ENCODE assay signal across 25 cellular contexts in genomic region chr1:204821476-204821875, GRCh38. TPM values are rescaled to one million over a fixed set of nuclear protein-coding genes. Genes with fewer than 3 reads are reported as not detected.
DNase-seq lines count a peak whose midpoint lies in the region; ATAC-seq, FAIRE-seq and TF ChIP-seq lines count a peak whose summit lies in the region.
"Had no signal": no experiment of that assay in that cellular context is flagged by ENCODE, and none has a peak within 500 bp of the region (broad histone marks: within the 10 kb centered on the region; RNA-seq: fewer than 3 reads in every experiment).

No MANE protein-coding gene starts in this region.

- WGBS in pancreas, 2 donors: 43 to 50% methylated on average over 5 of the region's 5 CpGs

- H3K36me3 ChIP-seq in ascending aorta: no peaks in the 10 kb centered on the region
- no peaks in the 10 kb centered on the region for H3K36me3 ChIP-seq in pancreas
- H3K36me3 ChIP-seq: BLaER1, MG63, stomach had no signal

- intact Hi-C loops in ascending aorta (cut with DNase I) (no loop called here), pancreas (cut with DNase I) (no loop called here)

- H3K9me3 ChIP-seq in ascending aorta (no peaks in the 10 kb centered on the region), pancreas (no peaks in the 10 kb centered on the region)
- H3K9me3 ChIP-seq: BLaER1, MG63, stomach had no signal

- ATAC-seq in pancreas (peak in 3 of 4 donors; percentile 15 to 49 (median 46)), GM18498 (IDR thresholded peaks at IDR 0.05; ENCODE audit: unreplicated experiment) (no peak)
- ATAC-seq: activated CD8-positive, alpha-beta T cell treated with anti-CD3 and anti-CD28 coated beads, Interleukin-2, amount 10 ng/mL, durations not matched to agents 7 days and 5 days; activated naive CD4-positive, alpha-beta T cell treated with anti-CD3 and anti-CD28 coated beads, Interleukin-2, amount 50 U/mL, for 72 hours had no signal

- H3K27ac ChIP-seq in 22Rv1 (peak overlapping the region; percentile 50), ascending aorta (peak overlapping the region; percentile 13 to 18), pancreas (no peak overlapping the region)
- H3K27ac ChIP-seq: BLaER1, RWPE1 had no signal

- FAIRE-seq in pancreas (lab: Jason Lieb, UNC): peak; percentile 78
- FAIRE-seq: G401.6, small intestine had no signal

- DNase-seq in ascending aorta (ENCODE audit: low spot score in 2 of 2): no peak
- DNase-seq in fibroblast of the aortic adventitia (ENCODE audit: low read depth): peak; percentile 43
- no peak for DNase-seq in pancreas
- no peak for DNase-seq in NCI-H82 (lab: John Stamatoyannopoulos, UW)
- no peak for DNase-seq in stimulated activated naive CD4-positive, alpha-beta T cell (lab: John Stamatoyannopoulos, UW)
- DNase-seq: activated CD8-positive, alpha-beta T cell treated with anti-CD3 and anti-CD28 coated beads, Interleukin-2, amount 10 ng/mL, durations not matched to agents 7 days and 5 days; caudate nucleus; H9; MG63; naive B cell; NCI-H1436; NCI-H345; occipital lobe; small intestine; stimulated activated CD4-positive, alpha-beta T cell treated with anti-CD3 and anti-CD28 coated beads, Interleukin-1b, Interleukin-23, amount 100 ng/mL, for 48 hours; stimulated activated CD8-positive, alpha-beta memory T cell treated with anti-CD3 and anti-CD28 coated beads, Interleukin-4, amount 100 ng/mL, for 48 hours; stomach; trophoblast cell had no signal

- H3K4me1 ChIP-seq in ascending aorta (peaks cover 7 to 34% of the 10 kb centered on the region in 2 donors), pancreas (peaks cover 0 to 7% (median 0%) of the 10 kb centered on the region in 3 donors)
- H3K4me1 ChIP-seq: BLaER1 had no signal

- no peak overlapping the region for H3K4me3 ChIP-seq in ascending aorta
- H3K4me3 ChIP-seq in fibroblast of the aortic adventitia (ENCODE audit: low read depth, low read length): no peak overlapping the region
- no peak overlapping the region for H3K4me3 ChIP-seq in pancreas
- H3K4me3 ChIP-seq: BLaER1, MG63, stomach had no signal

- TF ChIP-seq CTCF in 22Rv1 (IDR thresholded peaks at IDR 0.05): no peak
- no peak for TF ChIP-seq CTCF in ascending aorta (IDR thresholded peaks at IDR 0.05)
- no peak for TF ChIP-seq CTCF in fibroblast of the aortic adventitia (IDR thresholded peaks at IDR 0.05; ENCODE audit: insufficient read depth, low read length)
- no peak for TF ChIP-seq CTCF in pancreas (IDR thresholded peaks at IDR 0.05)

- H3K27me3 ChIP-seq in ascending aorta (no peaks in the 10 kb centered on the region), pancreas (no peaks in the 10 kb centered on the region)
- H3K27me3 ChIP-seq: BLaER1 had no signal

RNA-seq across cellular contexts. Expression of gene NFASC, which starts 49.2 kb away (rescaled TPM):
- total RNA-seq in ascending aorta: 44.0 TPM
- total RNA-seq in fibroblast of the aortic adventitia (ENCODE audit: low replicate concordance): 22.0 and 25.9 TPM in 2 replicates
- 1 to 10 TPM; 3.3 to 8.0 (median 5.3) TPM for total RNA-seq in pancreas
- 10 to 100 TPM in 1 of 2 donors, 1 to 10 TPM in 1; 7.4 to 12.7 TPM for polyA plus RNA-seq in pancreas
- total RNA-seq: OCI-LY7 had no signal

Comparison
In these comparisons a context has a peak if more than half of its experiments do, and no peak if none do; other contexts are left out.
1. H3K27ac ChIP-seq: peak in 22Rv1 (single experiment) and ascending aorta (2 of 2); none in pancreas (0 of 4).